ENCODE assay signal across 3 cellular contexts in the genomic region with DNA sequence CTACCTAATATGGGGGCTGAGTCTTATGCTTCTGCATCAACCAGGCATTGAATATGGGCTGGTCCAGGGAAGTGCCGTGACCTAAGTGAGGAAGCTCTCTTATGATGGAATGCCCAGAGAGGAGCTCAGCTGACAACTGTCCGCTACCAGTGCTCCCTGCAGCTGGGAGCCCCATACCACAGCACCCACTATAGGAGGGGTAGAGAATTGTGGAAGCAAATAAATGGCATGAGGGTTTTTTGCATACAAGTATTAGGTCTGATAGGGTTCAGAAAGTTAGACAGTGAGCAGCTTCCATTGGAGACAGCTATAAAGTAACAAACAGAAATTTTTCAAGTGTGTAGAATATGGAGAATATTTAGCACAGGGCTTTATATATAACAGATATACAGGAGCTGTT.
TF ChIP-seq lines count a peak whose summit lies in the region.

No MANE protein-coding gene starts in this region.

TF ChIP-seq in SK-N-SH, 30 proteins besides CTCF, POLR2A, EP300 and RAD21:
- TF ChIP-seq RCOR1 (IDR thresholded peaks at IDR 0.05; ENCODE audit: low read length) (no peak), TCF12 (IDR thresholded peaks at IDR 0.05) (no peak), FOSL2 (IDR thresholded peaks at IDR 0.05; ENCODE audit: borderline replicate concordance, low read depth) (no peak), FOXJ3 (CRISPR knock-in tag; IDR thresholded peaks at IDR 0.05) (no peak), POLR2AphosphoS5 (IDR thresholded peaks at IDR 0.05; ENCODE audit: low read depth, low read length) (no peak), NRF1 (IDR thresholded peaks at IDR 0.05; ENCODE audit: low read depth, low read length) (no peak)
- TF ChIP-seq, protein P1, sequence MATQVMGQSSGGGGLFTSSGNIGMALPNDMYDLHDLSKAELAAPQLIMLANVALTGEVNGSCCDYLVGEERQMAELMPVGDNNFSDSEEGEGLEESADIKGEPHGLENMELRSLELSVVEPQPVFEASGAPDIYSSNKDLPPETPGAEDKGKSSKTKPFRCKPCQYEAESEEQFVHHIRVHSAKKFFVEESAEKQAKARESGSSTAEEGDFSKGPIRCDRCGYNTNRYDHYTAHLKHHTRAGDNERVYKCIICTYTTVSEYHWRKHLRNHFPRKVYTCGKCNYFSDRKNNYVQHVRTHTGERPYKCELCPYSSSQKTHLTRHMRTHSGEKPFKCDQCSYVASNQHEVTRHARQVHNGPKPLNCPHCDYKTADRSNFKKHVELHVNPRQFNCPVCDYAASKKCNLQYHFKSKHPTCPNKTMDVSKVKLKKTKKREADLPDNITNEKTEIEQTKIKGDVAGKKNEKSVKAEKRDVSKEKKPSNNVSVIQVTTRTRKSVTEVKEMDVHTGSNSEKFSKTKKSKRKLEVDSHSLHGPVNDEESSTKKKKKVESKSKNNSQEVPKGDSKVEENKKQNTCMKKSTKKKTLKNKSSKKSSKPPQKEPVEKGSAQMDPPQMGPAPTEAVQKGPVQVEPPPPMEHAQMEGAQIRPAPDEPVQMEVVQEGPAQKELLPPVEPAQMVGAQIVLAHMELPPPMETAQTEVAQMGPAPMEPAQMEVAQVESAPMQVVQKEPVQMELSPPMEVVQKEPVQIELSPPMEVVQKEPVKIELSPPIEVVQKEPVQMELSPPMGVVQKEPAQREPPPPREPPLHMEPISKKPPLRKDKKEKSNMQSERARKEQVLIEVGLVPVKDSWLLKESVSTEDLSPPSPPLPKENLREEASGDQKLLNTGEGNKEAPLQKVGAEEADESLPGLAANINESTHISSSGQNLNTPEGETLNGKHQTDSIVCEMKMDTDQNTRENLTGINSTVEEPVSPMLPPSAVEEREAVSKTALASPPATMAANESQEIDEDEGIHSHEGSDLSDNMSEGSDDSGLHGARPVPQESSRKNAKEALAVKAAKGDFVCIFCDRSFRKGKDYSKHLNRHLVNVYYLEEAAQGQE (IDR thresholded peaks at IDR 0.05; ENCODE audit: low read depth, low read length), result no peak
- TF ChIP-seq, protein P2, sequence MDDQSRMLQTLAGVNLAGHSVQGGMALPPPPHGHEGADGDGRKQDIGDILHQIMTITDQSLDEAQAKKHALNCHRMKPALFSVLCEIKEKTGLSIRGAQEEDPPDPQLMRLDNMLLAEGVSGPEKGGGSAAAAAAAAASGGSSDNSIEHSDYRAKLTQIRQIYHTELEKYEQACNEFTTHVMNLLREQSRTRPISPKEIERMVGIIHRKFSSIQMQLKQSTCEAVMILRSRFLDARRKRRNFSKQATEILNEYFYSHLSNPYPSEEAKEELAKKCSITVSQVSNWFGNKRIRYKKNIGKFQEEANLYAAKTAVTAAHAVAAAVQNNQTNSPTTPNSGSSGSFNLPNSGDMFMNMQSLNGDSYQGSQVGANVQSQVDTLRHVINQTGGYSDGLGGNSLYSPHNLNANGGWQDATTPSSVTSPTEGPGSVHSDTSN (IDR thresholded peaks at IDR 0.05), result no peak
TF ChIP-seq in SK-N-SH: peak in this region for 0.

TF ChIP-seq in SK-N-SH treated with all-trans-retinoic acid at 6 μM for 48 hours, 23 proteins besides CTCF, POLR2A, EP300 and RAD21:
- TF ChIP-seq PPARA (CRISPR knock-in tag; IDR thresholded peaks at IDR 0.05; ENCODE audit: borderline replicate concordance), result no peak
- TF ChIP-seq SNAI2 (CRISPR knock-in tag; IDR thresholded peaks at IDR 0.05), result no peak
- TF ChIP-seq, protein P3, sequence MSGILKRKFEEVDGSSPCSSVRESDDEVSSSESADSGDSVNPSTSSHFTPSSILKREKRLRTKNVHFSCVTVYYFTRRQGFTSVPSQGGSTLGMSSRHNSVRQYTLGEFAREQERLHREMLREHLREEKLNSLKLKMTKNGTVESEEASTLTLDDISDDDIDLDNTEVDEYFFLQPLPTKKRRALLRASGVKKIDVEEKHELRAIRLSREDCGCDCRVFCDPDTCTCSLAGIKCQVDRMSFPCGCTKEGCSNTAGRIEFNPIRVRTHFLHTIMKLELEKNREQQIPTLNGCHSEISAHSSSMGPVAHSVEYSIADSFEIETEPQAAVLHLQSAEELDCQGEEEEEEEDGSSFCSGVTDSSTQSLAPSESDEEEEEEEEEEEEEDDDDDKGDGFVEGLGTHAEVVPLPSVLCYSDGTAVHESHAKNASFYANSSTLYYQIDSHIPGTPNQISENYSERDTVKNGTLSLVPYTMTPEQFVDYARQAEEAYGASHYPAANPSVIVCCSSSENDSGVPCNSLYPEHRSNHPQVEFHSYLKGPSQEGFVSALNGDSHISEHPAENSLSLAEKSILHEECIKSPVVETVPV (CRISPR knock-in tag; IDR thresholded peaks at IDR 0.05), result no peak
- no peak for TF ChIP-seq ZFP3 (CRISPR knock-in tag; IDR thresholded peaks at IDR 0.05)
- no peak for TF ChIP-seq ESRRG (CRISPR knock-in tag; IDR thresholded peaks at IDR 0.05)
- no peak for TF ChIP-seq CSDC2 (CRISPR knock-in tag; IDR thresholded peaks at IDR 0.05)
- TF ChIP-seq TCF4 (CRISPR knock-in tag; IDR thresholded peaks at IDR 0.05; ENCODE audit: borderline replicate concordance), result no peak
- TF ChIP-seq ZFP30 (CRISPR knock-in tag; IDR thresholded peaks at IDR 0.05), result no peak
- TF ChIP-seq, protein P4, sequence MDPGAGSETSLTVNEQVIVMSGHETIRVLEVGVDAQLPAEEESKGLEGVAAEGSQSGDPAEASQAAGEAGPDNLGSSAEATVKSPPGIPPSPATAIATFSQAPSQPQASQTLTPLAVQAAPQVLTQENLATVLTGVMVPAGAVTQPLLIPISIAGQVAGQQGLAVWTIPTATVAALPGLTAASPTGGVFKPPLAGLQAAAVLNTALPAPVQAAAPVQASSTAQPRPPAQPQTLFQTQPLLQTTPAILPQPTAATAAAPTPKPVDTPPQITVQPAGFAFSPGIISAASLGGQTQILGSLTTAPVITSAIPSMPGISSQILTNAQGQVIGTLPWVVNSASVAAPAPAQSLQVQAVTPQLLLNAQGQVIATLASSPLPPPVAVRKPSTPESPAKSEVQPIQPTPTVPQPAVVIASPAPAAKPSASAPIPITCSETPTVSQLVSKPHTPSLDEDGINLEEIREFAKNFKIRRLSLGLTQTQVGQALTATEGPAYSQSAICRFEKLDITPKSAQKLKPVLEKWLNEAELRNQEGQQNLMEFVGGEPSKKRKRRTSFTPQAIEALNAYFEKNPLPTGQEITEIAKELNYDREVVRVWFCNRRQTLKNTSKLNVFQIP (CRISPR knock-in tag; IDR thresholded peaks at IDR 0.05; ENCODE audit: borderline replicate concordance, low read depth), result no peak
- no peak for TF ChIP-seq ISL1 (CRISPR knock-in tag; IDR thresholded peaks at IDR 0.05)
- no peak for TF ChIP-seq ZC3H10 (CRISPR knock-in tag; IDR thresholded peaks at IDR 0.05)
- no peak for TF ChIP-seq ZNF8 (CRISPR knock-in tag; IDR thresholded peaks at IDR 0.05)
- TF ChIP-seq ZNF70 (CRISPR knock-in tag; IDR thresholded peaks at IDR 0.05), result no peak
- TF ChIP-seq, protein P5, sequence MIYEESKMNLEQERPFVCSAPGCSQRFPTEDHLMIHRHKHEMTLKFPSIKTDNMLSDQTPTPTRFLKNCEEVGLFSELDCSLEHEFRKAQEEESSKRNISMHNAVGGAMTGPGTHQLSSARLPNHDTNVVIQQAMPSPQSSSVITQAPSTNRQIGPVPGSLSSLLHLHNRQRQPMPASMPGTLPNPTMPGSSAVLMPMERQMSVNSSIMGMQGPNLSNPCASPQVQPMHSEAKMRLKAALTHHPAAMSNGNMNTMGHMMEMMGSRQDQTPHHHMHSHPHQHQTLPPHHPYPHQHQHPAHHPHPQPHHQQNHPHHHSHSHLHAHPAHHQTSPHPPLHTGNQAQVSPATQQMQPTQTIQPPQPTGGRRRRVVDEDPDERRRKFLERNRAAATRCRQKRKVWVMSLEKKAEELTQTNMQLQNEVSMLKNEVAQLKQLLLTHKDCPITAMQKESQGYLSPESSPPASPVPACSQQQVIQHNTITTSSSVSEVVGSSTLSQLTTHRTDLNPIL (CRISPR knock-in tag; IDR thresholded peaks at IDR 0.05; ENCODE audit: low read depth), result no peak

TF ChIP-seq in WTC11, 78 proteins besides CTCF, POLR2A, EP300 and RAD21:
- TF ChIP-seq GTF2I (CRISPR knock-in tag; conservative IDR thresholded peaks at IDR 0.05) (no peak), IRF2 (CRISPR knock-in tag; IDR thresholded peaks at IDR 0.05; ENCODE audit: borderline replicate concordance, low read depth) (no peak), ZNF232 (CRISPR knock-in tag; IDR thresholded peaks at IDR 0.05) (no peak), ZNF317 (CRISPR knock-in tag; IDR thresholded peaks at IDR 0.05; ENCODE audit: borderline replicate concordance, low read depth) (peak; percentile 71)
